In genomic region chr20:11266571-11266970, GRCh38 we compare ENCODE assay signal across 15 cellular contexts.
A peak's percentile ranks its signal among the peaks of the same experiment; 100 is the strongest.
DNase-seq lines count a peak whose midpoint lies in the region; ATAC-seq and TF ChIP-seq lines count a peak whose summit lies in the region.
"Had no signal": no experiment of that assay in that cellular context is flagged by ENCODE, and none has a peak within 500 bp of the region (broad histone marks: within the 10 kb centered on the region; RNA-seq: fewer than 3 reads in every experiment).

No MANE protein-coding gene starts in this region.

- H3K4me1 ChIP-seq in HUES48 (ENCODE audit: control insufficient read depth, insufficient read depth, low read length) (peaks cover 23% of the 10 kb centered on the region), PC-9 (replicated peaks; ENCODE audit: insufficient read depth) (peaks cover 21% of the 10 kb centered on the region), fibroblast of lung (ENCODE audit: control insufficient read depth, extremely low read depth, insufficient read depth, low read length) (peaks cover 12% of the 10 kb centered on the region)

- no peaks in the 10 kb centered on the region for H3K79me2 ChIP-seq in PC-9 (ENCODE audit: low read depth)
- H3K79me2 ChIP-seq in fibroblast of lung (ENCODE audit: control insufficient read depth, insufficient read depth, low read length): no peaks in the 10 kb centered on the region

- no peak for TF ChIP-seq CTCF in PC-9 (conservative IDR thresholded peaks at IDR 0.05)
- TF ChIP-seq CTCF in fibroblast of lung (conservative IDR thresholded peaks at IDR 0.05 in 1 of 2, IDR thresholded peaks at IDR 0.05 in 1 of 2; ENCODE audit: low read depth in 1 of 2, low read length in 2 of 2): no peak

- H2AFZ ChIP-seq in PC-9 (no peak overlapping the region), fibroblast of lung (ENCODE audit: low read length) (no peak overlapping the region)

- CTCF ChIA-PET in PC-9 (lab: Charles Lee): interaction anchor here (0.6 to 1.4 kb wide), 2 partner anchors 10 to 595 kb away, joined by 3 read pairs; no protein-coding TSS in a partner anchor

- H4K20me1 ChIP-seq in PC-9 (ENCODE audit: insufficient read depth): no peaks in the 10 kb centered on the region
- H4K20me1 ChIP-seq in fibroblast of lung (ENCODE audit: control insufficient read depth, extremely low read depth, insufficient read depth, low read length): no peaks in the 10 kb centered on the region

- H3K9me2 ChIP-seq in PC-9 (ENCODE audit: insufficient read depth): no peaks in the 10 kb centered on the region

- H3K9ac ChIP-seq in HUES48 (ENCODE audit: low read depth, low read length) (no peak overlapping the region), fibroblast of lung (ENCODE audit: insufficient read depth, low read length) (no peak overlapping the region)

- POLR2A ChIA-PET in PC-9 (lab: Charles Lee; ENCODE audit: unreplicated experiment): interaction anchor here (1.2 to 1.6 kb wide), 3 partner anchors 87 to 595 kb away, joined by 3 to 8 read pairs (median 6); no protein-coding TSS in a partner anchor

- peak overlapping the region; percentile 88 for H3K27ac ChIP-seq in HUES48 (ENCODE audit: low read depth, low read length)
- peak overlapping the region; percentile 61 for H3K27ac ChIP-seq in PC-9
- no peak overlapping the region for H3K27ac ChIP-seq in fibroblast of lung (ENCODE audit: insufficient read depth, low read length)
- H3K27ac ChIP-seq: thoracic aorta had no signal

- no peak overlapping the region for H3K4me3 ChIP-seq in HUES48 (ENCODE audit: low read depth, low read length)
- peak overlapping the region; percentile 19; the same call in 1 of the 2 replicates for H3K4me3 ChIP-seq in PC-9
- H3K4me3 ChIP-seq in fibroblast of lung (replicated peaks in 1 of 4; ENCODE audit: control extremely low read depth in 1 of 4, insufficient read depth in 1 of 4, low read depth in 3 of 4, low read length in 4 of 4): no peak overlapping the region
- H3K4me3 ChIP-seq: body of pancreas, gastroesophageal sphincter, GM12878, thoracic aorta had no signal

- H3K4me2 ChIP-seq in PC-9 (peak overlapping the region; percentile 58), fibroblast of lung (ENCODE audit: extremely low read depth, insufficient read depth, low read length) (no peak overlapping the region)

- H3F3A ChIP-seq in PC-9 (ENCODE audit: insufficient read depth, low read depth): peaks cover 11% of the 10 kb centered on the region

- H3K27me3 ChIP-seq in HUES48 (ENCODE audit: control insufficient read depth, insufficient read depth, low read length): no peaks in the 10 kb centered on the region
- H3K27me3 ChIP-seq in PC-9 (ENCODE audit: insufficient read depth, low read depth): no peaks in the 10 kb centered on the region
- no peaks in the 10 kb centered on the region for H3K27me3 ChIP-seq in fibroblast of lung (ENCODE audit: control insufficient read depth, insufficient read depth, low read length)
- H3K27me3 ChIP-seq: body of pancreas, gastroesophageal sphincter had no signal

- DNase-seq in PC-9 (peak; percentile 36 to 75), fibroblast of lung (ENCODE audit: low read depth in 2 of 2) (peak; percentile 9 to 20), pulmonary artery endothelial cell (ENCODE audit: low read depth, low spot score) (peak; percentile 61), MV-4-11 (lab: John Stamatoyannopoulos, UW) (no peak)
- DNase-seq in stimulated activated CD4-positive, alpha-beta T cell treated with anti-CD3 and anti-CD28 coated beads, Interleukin-2, amount 100 ng/mL, for 48 hours: no peak
- DNase-seq: activated B cell treated with CpG ODN at 0.5 μM for 24 hours; activated CD8-positive, alpha-beta memory T cell treated with anti-CD3 and anti-CD28 coated beads, Interleukin-2, amount 10 ng/mL, durations not matched to agents 7 days and 5 days; effector memory CD4-positive, alpha-beta T cell; NCI-H1092 treated with DMSO at 0.1 percent for 48 hours had no signal

- H3K9me3 ChIP-seq in HUES48 (ENCODE audit: control insufficient read depth, insufficient read depth, low read length) (no peaks in the 10 kb centered on the region), PC-9 (ENCODE audit: insufficient read depth, low read depth) (no peaks in the 10 kb centered on the region), fibroblast of lung (ENCODE audit: control insufficient read depth, insufficient read depth, low read depth, low read length) (no peaks in the 10 kb centered on the region)
- H3K9me3 ChIP-seq: body of pancreas, gastroesophageal sphincter, thoracic aorta had no signal

- intact Hi-C loops in PC-9 (cut with micrococcal nuclease; ENCODE audit: unreplicated experiment): loop anchor here (2.0 kb wide), 3 partner anchors 36 to 714 kb away; no protein-coding TSS in a partner anchor

- BruUV-seq in PC-9 (replicated peaks; lab: Mats Ljungman, UMichigan): no TSS peak

- no peak for ATAC-seq in HG02973 (IDR thresholded peaks at IDR 0.05; ENCODE audit: unreplicated experiment)
- ATAC-seq: activated CD8-positive, alpha-beta memory T cell treated with anti-CD3 and anti-CD28 coated beads, Interleukin-2, amount 10 ng/mL, durations not matched to agents 7 days and 5 days had no signal

- H3K36me3 ChIP-seq in HUES48 (ENCODE audit: control insufficient read depth, insufficient read depth, low read length) (no peaks in the 10 kb centered on the region), PC-9 (ENCODE audit: low read depth) (no peaks in the 10 kb centered on the region), fibroblast of lung (ENCODE audit: control insufficient read depth, insufficient read depth, low read length) (no peaks in the 10 kb centered on the region)
- H3K36me3 ChIP-seq: gastroesophageal sphincter, thoracic aorta had no signal

Comparison
In these comparisons a context has a peak if more than half of its experiments do, and no peak if none do; other contexts are left out.
1. DNase-seq: peak in PC-9 (2 of 2), fibroblast of lung (2 of 2) and pulmonary artery endothelial cell (single experiment); none in MV-4-11 (single experiment) and stimulated activated CD4-positive, alpha-beta T cell treated with anti-CD3 and anti-CD28 coated beads, Interleukin-2, amount 100 ng/mL, for 48 hours (0 of 2).